In the genomic region with DNA sequence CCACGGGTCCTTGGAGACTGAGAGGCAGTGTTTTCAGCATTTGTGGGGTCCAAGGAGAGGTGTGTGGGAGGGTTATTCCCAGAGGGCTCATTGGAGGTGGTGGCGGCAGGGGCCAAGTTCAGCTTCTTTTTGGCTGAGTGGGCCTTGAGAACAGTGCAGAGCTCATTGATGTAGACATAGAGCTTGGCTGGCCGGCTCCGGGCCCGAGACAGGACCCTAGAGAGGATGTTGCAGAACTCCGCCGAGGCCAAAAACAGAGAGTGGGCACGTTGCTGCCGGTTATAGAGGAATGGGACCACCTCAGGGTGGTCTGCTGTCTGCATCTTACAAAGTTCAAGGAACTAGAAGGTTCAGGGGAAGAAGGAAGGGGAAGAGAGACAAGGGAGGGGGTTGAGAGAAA, we compare ENCODE assay signal across 10 cellular contexts. TPM values are rescaled to one million over a fixed set of nuclear protein-coding genes. Genes with fewer than 3 reads are reported as not detected.
DNase-seq lines count a peak whose midpoint lies in the region; ATAC-seq and TF ChIP-seq lines count a peak whose summit lies in the region.
"Had no signal": no experiment of that assay in that cellular context is flagged by ENCODE, and none has a peak within 500 bp of the region (broad histone marks: within the 10 kb centered on the region; RNA-seq: fewer than 3 reads in every experiment).

No MANE protein-coding gene starts in this region.

- DNase-seq in GM23338 (ENCODE audit: low spot score) (no peak), SK-N-MC (ENCODE audit: low read depth, low spot score) (no peak), fibroblast of lung (ENCODE audit: low read depth in 2 of 2) (no peak), H4 (ENCODE audit: low spot score) (no peak), left lobe of liver (ENCODE audit: low spot score) (no peak)
- DNase-seq in stimulated activated CD4-positive, alpha-beta T cell treated with anti-CD3 and anti-CD28 coated beads, Interleukin-2, amount 100 ng/mL, for 48 hours = no peak
- DNase-seq: head of caudate nucleus, NCI-H526 treated with DMSO at 0.1 percent for 48 hours had no signal

- H3K79me2 ChIP-seq in GM23338 (replicated peaks; ENCODE audit: insufficient read depth) = peaks cover 36% of the 10 kb centered on the region
- peaks cover 43% of the 10 kb centered on the region for H3K79me2 ChIP-seq in fibroblast of lung (ENCODE audit: control insufficient read depth, insufficient read depth, low read length)

- ATAC-seq in GM23338 = no peak
- no peak for ATAC-seq in left lobe of liver
- no peak for ATAC-seq in HG02870 (IDR thresholded peaks at IDR 0.05; ENCODE audit: unreplicated experiment)

- peak overlapping the region; percentile 92 for H3K27ac Mint-ChIP-seq in GM23338

- H3K4me2 ChIP-seq in GM23338 (peak overlapping the region; percentile 92), fibroblast of lung (ENCODE audit: extremely low read depth, insufficient read depth, low read length) (peak overlapping the region; percentile 90)

- TF ChIP-seq CTCF in GM23338 (conservative IDR thresholded peaks at IDR 0.05; ENCODE audit: low read depth in 2 of 2) = no peak
- TF ChIP-seq CTCF in fibroblast of lung (conservative IDR thresholded peaks at IDR 0.05 in 1 of 2, IDR thresholded peaks at IDR 0.05 in 1 of 2; ENCODE audit: low read depth in 1 of 2, low read length in 2 of 2) = no peak

- peaks cover 20% of the 10 kb centered on the region for H3F3A ChIP-seq in GM23338 (replicated peaks; ENCODE audit: low read depth)

- no peaks in the 10 kb centered on the region for H3K27me3 ChIP-seq in GM23338 (ENCODE audit: insufficient read depth)
- H3K27me3 ChIP-seq in fibroblast of lung (ENCODE audit: control insufficient read depth, insufficient read depth, low read length) = no peaks in the 10 kb centered on the region
- H3K27me3 ChIP-seq in skeletal muscle tissue (ENCODE audit: control insufficient read depth in 3 of 3, insufficient read depth in 3 of 3, low read length in 3 of 3) = no peaks in the 10 kb centered on the region

- peaks cover 45% of the 10 kb centered on the region for H3K4me1 ChIP-seq in GM23338 (ENCODE audit: insufficient read depth)
- peaks cover 39% of the 10 kb centered on the region for H3K4me1 ChIP-seq in fibroblast of lung (ENCODE audit: control insufficient read depth, extremely low read depth, insufficient read depth, low read length)
- H3K4me1 ChIP-seq in skeletal muscle tissue (ENCODE audit: control insufficient read depth in 3 of 3, insufficient read depth in 3 of 3, low read length in 3 of 3) = peaks cover 42 to 65% (median 55%) of the 10 kb centered on the region in 3 donors

- no peaks in the 10 kb centered on the region for H3K9me3 ChIP-seq in SK-N-MC (ENCODE audit: low read depth, low read length)
- no peaks in the 10 kb centered on the region for H3K9me3 ChIP-seq in fibroblast of lung (ENCODE audit: control insufficient read depth, insufficient read depth, low read depth, low read length)
- no peaks in the 10 kb centered on the region for H3K9me3 ChIP-seq in skeletal muscle tissue (ENCODE audit: control insufficient read depth in 3 of 3, low read length in 3 of 3)

- peaks cover 15% of the 10 kb centered on the region for H3K27me3 Mint-ChIP-seq in GM23338 (ENCODE audit: insufficient read depth, low read depth, poor library complexity)

- peaks cover 11% of the 10 kb centered on the region for H4K20me1 ChIP-seq in GM23338 (replicated peaks; ENCODE audit: insufficient read depth)
- no peaks in the 10 kb centered on the region for H4K20me1 ChIP-seq in fibroblast of lung (ENCODE audit: control insufficient read depth, extremely low read depth, insufficient read depth, low read length)

- peak overlapping the region; percentile 80 for H3K4me3 ChIP-seq in GM23338
- H3K4me3 ChIP-seq in SK-N-MC = peak overlapping the region; percentile 87
- H3K4me3 ChIP-seq in fibroblast of lung (replicated peaks in 1 of 4; ENCODE audit: control extremely low read depth in 1 of 4, insufficient read depth in 1 of 4, low read depth in 3 of 4, low read length in 4 of 4) = peak overlapping the region in 1 of 4 experiments; percentile 83
- H3K4me3 ChIP-seq in skeletal muscle tissue (ENCODE audit: low read length in 3 of 3) = peak overlapping the region in 2 of 3 donors; percentile 85 to 97

- peak overlapping the region; percentile 90 for H3K4me3 Mint-ChIP-seq in GM23338

- H3K9me3 Mint-ChIP-seq in GM23338 = no peaks in the 10 kb centered on the region; the same call in 1 of the 3 replicates

- no peaks in the 10 kb centered on the region for H3K9me2 ChIP-seq in GM23338 (ENCODE audit: insufficient read depth)

- peaks cover 42% of the 10 kb centered on the region for H3K36me3 Mint-ChIP-seq in GM23338 (ENCODE audit: low read depth)

- peaks cover 63% of the 10 kb centered on the region for H3K4me1 Mint-ChIP-seq in GM23338

- no peak overlapping the region for H2AFZ ChIP-seq in GM23338
- no peak overlapping the region for H2AFZ ChIP-seq in fibroblast of lung (ENCODE audit: low read length)

- H3K36me3 ChIP-seq in GM23338 (ENCODE audit: insufficient read depth) = peaks cover 14% of the 10 kb centered on the region
- peaks cover 33% of the 10 kb centered on the region for H3K36me3 ChIP-seq in SK-N-MC (ENCODE audit: insufficient read depth, low read length)
- H3K36me3 ChIP-seq in fibroblast of lung (ENCODE audit: control insufficient read depth, insufficient read depth, low read length) = peaks cover 14% of the 10 kb centered on the region
- H3K36me3 ChIP-seq in skeletal muscle tissue (ENCODE audit: control insufficient read depth in 3 of 3, insufficient read depth in 3 of 3, low read length in 3 of 3) = peaks cover 26 to 28% (median 27%) of the 10 kb centered on the region in 3 donors

- peak overlapping the region; percentile 69; the same call in 1 of the 2 replicates for H3K27ac ChIP-seq in GM23338 (ENCODE audit: low read depth)
- no peak overlapping the region for H3K27ac ChIP-seq in SK-N-MC
- H3K27ac ChIP-seq in fibroblast of lung (ENCODE audit: insufficient read depth, low read length) = peak overlapping the region; percentile 83
- H3K27ac ChIP-seq in skeletal muscle tissue (ENCODE audit: low read depth, low read length) = no peak overlapping the region

- H3K9ac ChIP-seq in SK-N-MC (ENCODE audit: insufficient read length) (peak overlapping the region; percentile 97), fibroblast of lung (ENCODE audit: insufficient read depth, low read length) (no peak overlapping the region), skeletal muscle tissue (ENCODE audit: low read depth in 1 of 3, low read length in 3 of 3) (peak overlapping the region in 2 of 3 donors; percentile 87 to 88)

RNA-seq across cellular contexts. Expression of gene DAXX, which starts 1.5 kb away (rescaled TPM):
- 73.2 and 107 TPM in 2 replicates for total RNA-seq in GM23338 (2014; rRNA removed; shearing (Covaris generic))
- polyA plus RNA-seq in GM23338 (2016; fragmentation: Nextera tagmentation; extraction: Ambion mirVana) = 67.4 and 71.0 TPM in 2 replicates
- 32.4 and 66.4 TPM in 2 replicates for total RNA-seq in fibroblast of lung
- 32.4 and 58.4 TPM in 2 replicates for polyA plus RNA-seq in fibroblast of lung
- 39.0 and 69.8 TPM in 2 replicates for polyA plus RNA-seq in fibroblast of lung (2012)
- polyA minus RNA-seq in fibroblast of lung (ENCODE audit: low replicate concordance) = 90.0 and 108 TPM in 2 replicates
- 15.1 TPM for total RNA-seq in skeletal muscle tissue
- total RNA-seq in H4 (2014; rRNA removed; shearing (Covaris generic)) = 45.4 and 73.9 TPM in 2 replicates
- total RNA-seq in left lobe of liver = 14.1 TPM

RNA-seq across cellular contexts. Expression of gene ZBTB22, which starts 3.7 kb away (rescaled TPM):
- total RNA-seq in GM23338 (2014; rRNA removed; shearing (Covaris generic)) = 7.7 and 8.8 TPM in 2 replicates
- 1.9 and 3.9 TPM in 2 replicates for polyA plus RNA-seq in GM23338 (2016; fragmentation: Nextera tagmentation; extraction: Ambion mirVana)
- 23.6 and 31.2 TPM in 2 replicates for total RNA-seq in fibroblast of lung
- 8.0 and 8.9 TPM in 2 replicates for polyA plus RNA-seq in fibroblast of lung
- polyA plus RNA-seq in fibroblast of lung (2012) = 12.0 and 14.8 TPM in 2 replicates
- 23.1 and 32.8 TPM in 2 replicates for polyA minus RNA-seq in fibroblast of lung (ENCODE audit: low replicate concordance)
- total RNA-seq in skeletal muscle tissue = 17.7 TPM
- 7.9 and 11.3 TPM in 2 replicates for total RNA-seq in H4 (2014; rRNA removed; shearing (Covaris generic))
- total RNA-seq in left lobe of liver = 7.7 TPM

RNA-seq across cellular contexts. Expression of gene TAPBP, which starts 7.3 kb away (rescaled TPM):
- total RNA-seq in GM23338 (2014; rRNA removed; shearing (Covaris generic)) = 29.1 and 37.5 TPM in 2 replicates
- polyA plus RNA-seq in GM23338 (2016; fragmentation: Nextera tagmentation; extraction: Ambion mirVana) (18.1 and 19.9 TPM in 2 replicates), fibroblast of lung (50.3 and 55.4 TPM in 2 replicates)
- total RNA-seq in fibroblast of lung (38.8 and 56.0 TPM in 2 replicates), skeletal muscle tissue (16.7 TPM), left lobe of liver (107 TPM)
- 62.8 and 67.0 TPM in 2 replicates for polyA plus RNA-seq in fibroblast of lung (2012)
- polyA minus RNA-seq in fibroblast of lung (ENCODE audit: low replicate concordance) = 94.8 and 117 TPM in 2 replicates
- total RNA-seq in H4 (2014; rRNA removed; shearing (Covaris generic)) = 56.5 and 69.8 TPM in 2 replicates

RNA-seq across cellular contexts. Expression of gene RGL2, which starts 22.5 kb away (rescaled TPM):
- total RNA-seq in GM23338 (2014; rRNA removed; shearing (Covaris generic)) = 44.9 and 52.2 TPM in 2 replicates
- polyA plus RNA-seq in GM23338 (2016; fragmentation: Nextera tagmentation; extraction: Ambion mirVana) = 28.0 and 31.7 TPM in 2 replicates
- total RNA-seq in fibroblast of lung = 22.1 and 22.8 TPM in 2 replicates
- 17.4 and 20.5 TPM in 2 replicates for polyA plus RNA-seq in fibroblast of lung
- 20.2 and 26.1 TPM in 2 replicates for polyA plus RNA-seq in fibroblast of lung (2012)
- polyA minus RNA-seq in fibroblast of lung (ENCODE audit: low replicate concordance) = 54.9 and 57.4 TPM in 2 replicates
- total RNA-seq in skeletal muscle tissue = 18.3 TPM
- total RNA-seq in H4 (2014; rRNA removed; shearing (Covaris generic)) = 14.7 and 17.5 TPM in 2 replicates
- 19.7 TPM for total RNA-seq in left lobe of liver

RNA-seq across cellular contexts. Expression of gene PFDN6, which starts 31.8 kb away (rescaled TPM):
- 62.2 and 80.4 TPM in 2 replicates for total RNA-seq in GM23338 (2014; rRNA removed; shearing (Covaris generic))
- 54.0 and 56.1 TPM in 2 replicates for polyA plus RNA-seq in GM23338 (2016; fragmentation: Nextera tagmentation; extraction: Ambion mirVana)
- 39.8 and 43.1 TPM in 2 replicates for total RNA-seq in fibroblast of lung
- 46.7 and 50.5 TPM in 2 replicates for polyA plus RNA-seq in fibroblast of lung
- 88.3 and 89.0 TPM in 2 replicates for polyA plus RNA-seq in fibroblast of lung (2012)
- 0.71 and 5.1 TPM in 2 replicates for polyA minus RNA-seq in fibroblast of lung (ENCODE audit: low replicate concordance)
- 27.1 TPM for total RNA-seq in skeletal muscle tissue
- total RNA-seq in H4 (2014; rRNA removed; shearing (Covaris generic)) = 85.0 and 105 TPM in 2 replicates
- total RNA-seq in left lobe of liver = 19.2 TPM

Comparison
In these comparisons a context has a peak if more than half of its experiments do, and no peak if none do; other contexts are left out.
1. H3K27ac ChIP-seq: peak in GM23338 (single experiment) and fibroblast of lung (single experiment); none in SK-N-MC (single experiment) and skeletal muscle tissue (single experiment).